14 cellular contexts compared by ENCODE assay signal in genomic region chr11:76578655-76579046, GRCh38.
A peak's percentile ranks its signal among the peaks of the same experiment; 100 is the strongest.
DNase-seq lines count a peak whose midpoint lies in the region; ATAC-seq, FAIRE-seq and TF ChIP-seq lines count a peak whose summit lies in the region.
"Had no signal": no experiment of that assay in that cellular context is flagged by ENCODE, and none has a peak within 500 bp of the region (broad histone marks: within the 10 kb centered on the region; RNA-seq: fewer than 3 reads in every experiment).

No MANE protein-coding gene starts in this region.

- H3K27me3 ChIP-seq in tibial artery, result no peaks in the 10 kb centered on the region
- H3K27me3 ChIP-seq: SJCRH30 had no signal

- POLR2A ChIA-PET in WTC11 (lab: Charles Lee) (no interaction called here), GM10248 (lab: Yijun Ruan, JAX) (no interaction called here)

- intact Hi-C loops in mucosa of descending colon (cut with DNase I, micrococcal nuclease), result no loop called here
- intact Hi-C loops in tibial artery (cut with DNase I; ENCODE audit: low total_unique reads), result no loop called here

- peaks cover 5% of the 10 kb centered on the region; the same call in 1 of the 2 replicates for H3K9me3 Mint-ChIP-seq in WTC11
- H3K9me3 Mint-ChIP-seq: activated CD8-positive, alpha-beta T cell treated with anti-CD3 and anti-CD28 coated beads for 36 hours had no signal

- TF ChIP-seq CTCF in WTC11 (IDR thresholded peaks at IDR 0.05) (no peak), fibroblast of pulmonary artery (IDR thresholded peaks at IDR 0.05; ENCODE audit: low read length, missing control alignments) (no peak), mucosa of descending colon (IDR thresholded peaks at IDR 0.05) (no peak), tibial artery (IDR thresholded peaks at IDR 0.05) (no peak), GM10248 (IDR thresholded peaks at IDR 0.05; ENCODE audit: control extremely low read depth, extremely low read depth, low read depth, missing control alignments) (no peak), D721Med (IDR thresholded peaks at IDR 0.05; ENCODE audit: insufficient read depth, missing control alignments) (no peak)

- no peak for FAIRE-seq in D721Med (lab: Jason Lieb, UNC)

- no peaks in the 10 kb centered on the region for H3K27me3 Mint-ChIP-seq in WTC11 (ENCODE audit: low read depth)

- H3K27ac ChIP-seq in tibial artery, result peak overlapping the region; percentile 83 to 85
- H3K27ac ChIP-seq: HL-60 had no signal

- H3K36me3 ChIP-seq in mucosa of descending colon (ENCODE audit: low read depth) (no peaks in the 10 kb centered on the region), tibial artery (no peaks in the 10 kb centered on the region)
- H3K36me3 ChIP-seq: SJCRH30 had no signal

- H3K36me3 Mint-ChIP-seq in WTC11, result peaks cover 4% of the 10 kb centered on the region

- DNase-seq in WTC11 (ENCODE audit: low spot score) (no peak), fibroblast of pulmonary artery (ENCODE audit: low read depth) (peak; percentile 47), mucosa of descending colon (peak in 1 of 3 donors; percentile 49), tibial artery (peak; percentile 69 to 85), RKO (ENCODE audit: low spot score) (no peak), GM10248 (ENCODE audit: extremely low spot score) (no peak), D721Med (ENCODE audit: insufficient read length, low spot score) (no peak)
- DNase-seq: activated CD8-positive, alpha-beta T cell treated with anti-CD3 and anti-CD28 coated beads for 36 hours; DMS79 treated with DMSO at 0.1 percent for 48 hours; hypothalamus; NCI-H2081 had no signal

- H3K4me1 ChIP-seq in mucosa of descending colon (ENCODE audit: low read depth) (no peaks in the 10 kb centered on the region), tibial artery (peaks cover 8 to 57% (median 41%) of the 10 kb centered on the region in 4 donors)

- no peak overlapping the region for H3K27ac Mint-ChIP-seq in WTC11
- H3K27ac Mint-ChIP-seq: activated CD8-positive, alpha-beta T cell treated with anti-CD3 and anti-CD28 coated beads for 36 hours had no signal

- no peak overlapping the region for H3K4me3 ChIP-seq in fibroblast of pulmonary artery (replicated peaks; ENCODE audit: low read depth, low read length)
- H3K4me3 ChIP-seq in mucosa of descending colon, result no peak overlapping the region
- H3K4me3 ChIP-seq in tibial artery, result peak overlapping the region in 1 of 2 donors; percentile 29

- no peak overlapping the region for H3K4me3 Mint-ChIP-seq in WTC11
- H3K4me3 Mint-ChIP-seq: activated CD8-positive, alpha-beta T cell treated with anti-CD3 and anti-CD28 coated beads for 36 hours had no signal

- H3K9me3 ChIP-seq in mucosa of descending colon, result no peaks in the 10 kb centered on the region
- no peaks in the 10 kb centered on the region for H3K9me3 ChIP-seq in tibial artery
- H3K9me3 ChIP-seq: SJCRH30 had no signal

- peak; percentile 72 for ATAC-seq in WTC11
- ATAC-seq in mucosa of descending colon, result peak; percentile 15
- ATAC-seq in GM21723 (IDR thresholded peaks at IDR 0.05; ENCODE audit: unreplicated experiment), result no peak
- ATAC-seq: activated CD8-positive, alpha-beta T cell treated with anti-CD3 and anti-CD28 coated beads for 36 hours had no signal

- H3K4me1 Mint-ChIP-seq in WTC11, result peaks cover 22% of the 10 kb centered on the region

- CTCF ChIA-PET in WTC11 (lab: Charles Lee), result interaction anchor here (1.2 to 4.5 kb wide), 6 partner anchors 11 to 108 kb away, joined by 3 to 23 read pairs (median 7); no protein-coding TSS in a partner anchor
- CTCF ChIA-PET in GM10248 (lab: Yijun Ruan, JAX), result interaction anchor here (2.1 kb wide), 1 partner anchor 9 kb away, joined by 7 read pairs; no protein-coding TSS in a partner anchor

TF ChIP-seq in WTC11, 78 proteins besides CTCF, POLR2A, EP300 and RAD21:
- TF ChIP-seq ZNF396 (CRISPR knock-in tag; IDR thresholded peaks at IDR 0.05; ENCODE audit: borderline replicate concordance) (no peak), IRF2 (CRISPR knock-in tag; IDR thresholded peaks at IDR 0.05; ENCODE audit: borderline replicate concordance, low read depth) (no peak), CREB1 (CRISPR knock-in tag; IDR thresholded peaks at IDR 0.05) (no peak), SMAD3 (CRISPR knock-in tag; IDR thresholded peaks at IDR 0.05; ENCODE audit: borderline replicate concordance) (no peak), ZMAT4 (CRISPR knock-in tag; IDR thresholded peaks at IDR 0.05) (no peak)

Comparison
In these comparisons a context has a peak if more than half of its experiments do, and no peak if none do; other contexts are left out.
1. DNase-seq: peak in fibroblast of pulmonary artery (single experiment) and tibial artery (2 of 2); none in WTC11 (single experiment), RKO (single experiment), GM10248 (single experiment) and D721Med (single experiment).